3 cellular contexts compared by ENCODE assay signal in genomic region chr18:69529151-69529550, GRCh38.
TF ChIP-seq lines count a peak whose summit lies in the region.

No MANE protein-coding gene starts in this region.

TF ChIP-seq in A549, 52 proteins besides CTCF, POLR2A, EP300 and RAD21:
- TF ChIP-seq CHD2 (IDR thresholded peaks at IDR 0.05; ENCODE audit: low read length, partially characterized antibody) (no peak), MAFK (IDR thresholded peaks at IDR 0.05; ENCODE audit: partially characterized antibody) (peak; percentile 85)

TF ChIP-seq in IMR-90, 13 proteins besides CTCF, POLR2A, EP300 and RAD21:
- TF ChIP-seq MAFK (IDR thresholded peaks at IDR 0.05; ENCODE audit: low read depth, low read length) (peak; percentile 93), FOS (IDR thresholded peaks at IDR 0.05; ENCODE audit: low read depth, low read length) (no peak), USF2 (IDR thresholded peaks at IDR 0.05; ENCODE audit: low read depth, low read length) (no peak), MXI1 (IDR thresholded peaks at IDR 0.05; ENCODE audit: borderline replicate concordance, low read depth, low read length) (no peak)

TF ChIP-seq in H1, 55 proteins besides CTCF, POLR2A, EP300 and RAD21:
- no peak for TF ChIP-seq GTF2F1 (IDR thresholded peaks at IDR 0.05; ENCODE audit: borderline replicate concordance, low read depth, low read length)
- TF ChIP-seq SIN3A (conservative IDR thresholded peaks at IDR 0.05 in 1 of 2, IDR thresholded peaks at IDR 0.05 in 1 of 2; ENCODE audit: low read depth in 1 of 2, low read length in 2 of 2), result no peak
- peak; percentile 75 for TF ChIP-seq MAFK (IDR thresholded peaks at IDR 0.05; ENCODE audit: low read depth, low read length)
- no peak for TF ChIP-seq GABPA (IDR thresholded peaks at IDR 0.05; ENCODE audit: borderline replicate concordance, insufficient read depth, low read length)
- TF ChIP-seq YY1 (IDR thresholded peaks at IDR 0.05; ENCODE audit: low read depth, low read length), result no peak
